ENCODE assay signal across 27 cellular contexts in the genomic region with DNA sequence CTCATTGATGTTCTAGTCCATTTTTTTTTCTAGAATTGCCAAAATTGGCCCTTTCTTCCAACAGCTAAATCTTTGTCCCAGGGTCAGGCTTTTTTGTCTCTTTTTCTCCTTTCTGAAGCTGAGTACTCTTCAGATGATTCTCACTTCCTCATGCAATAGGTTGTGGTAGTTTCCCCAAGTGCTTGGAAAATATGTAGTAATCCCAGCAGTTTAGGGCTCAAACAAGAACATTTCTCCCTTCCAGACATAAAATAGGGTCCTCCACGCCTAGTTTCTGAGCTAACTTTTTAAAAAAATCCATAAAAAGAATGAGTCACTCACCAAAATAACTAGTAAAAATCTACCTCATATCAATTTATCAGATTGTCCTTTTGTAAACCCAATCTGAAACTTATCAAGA. TPM values are rescaled to one million over a fixed set of nuclear protein-coding genes. Genes with fewer than 3 reads are reported as not detected.
DNase-seq lines count a peak whose midpoint lies in the region; ATAC-seq, FAIRE-seq and TF ChIP-seq lines count a peak whose summit lies in the region.
"Had no signal": no experiment of that assay in that cellular context is flagged by ENCODE, and none has a peak within 500 bp of the region (broad histone marks: within the 10 kb centered on the region; RNA-seq: fewer than 3 reads in every experiment).

No MANE protein-coding gene starts in this region.

- no TSS peak for BruUV-seq in GM12878 (replicated peaks; lab: Mats Ljungman, UMichigan)

- H3K27ac Mint-ChIP-seq in activated T-helper 2 cell treated with anti-CD3 and anti-CD28 coated beads, Interferon-gamma antibody, Interleukin-2, Interleukin-4, amounts not matched to agents 10 μg/mL and 5 μg/mL and 100 μg/mL, durations not matched to agents 14 hours and 24 hours and 36 hours: no peak overlapping the region
- H3K27ac Mint-ChIP-seq: activated CD8-positive, alpha-beta T cell treated with anti-CD3 and anti-CD28 coated beads for 36 hours; brain had no signal

- H4K8ac ChIP-seq in mesendoderm (ENCODE audit: low read depth, low read length): no peak overlapping the region

- no peak overlapping the region for H4K5ac ChIP-seq in mesendoderm (ENCODE audit: low read length)

- no peak for TF ChIP-seq POLR2A in GM12878 (IDR thresholded peaks at IDR 0.05; ENCODE audit: low read depth, low read length)

- DNase-seq in MV-4-11 (lab: John Stamatoyannopoulos, UW) (peak; percentile 84), GM12878 (ENCODE audit: low read depth, low spot score) (no peak), omental fat pad (ENCODE audit: low spot score) (no peak), mesendoderm (no peak), NCI-H446 (lab: John Stamatoyannopoulos, UW) (no peak)
- no peak for DNase-seq in activated T-helper 2 cell treated with anti-CD3 and anti-CD28 coated beads, Interferon-gamma antibody, Interleukin-2, Interleukin-4, amounts not matched to agents 10 μg/mL and 5 μg/mL and 100 μg/mL, durations not matched to agents 14 hours and 24 hours and 36 hours (ENCODE audit: low spot score)
- DNase-seq: 8988T; activated CD4-positive, alpha-beta T cell treated with anti-CD3 and anti-CD28 coated beads for 1 hour; activated CD8-positive, alpha-beta T cell treated with anti-CD3 and anti-CD28 coated beads for 36 hours; activated effector memory CD4-positive, alpha-beta T cell treated with anti-CD3 and anti-CD28 coated beads, Interleukin-2, amount 50 U/mL, for 16 hours; DMS53; mesenchymal stem cell; MM.1S; NCI-H146; NCI-H524; SHP77 treated with DMSO at 0.1 percent for 48 hours; stimulated activated CD4-positive, alpha-beta T cell treated with anti-CD3 and anti-CD28 coated beads, Interleukin-2, amount 100 ng/mL, for 24 hours; T-helper 1 cell; upper lobe of left lung had no signal

- CTCF ChIA-PET in GM12878 (lab: Yijun Ruan, JAX): interaction anchor here (1.1 kb wide), 1 partner anchor 11 kb away, joined by 3 read pairs; no protein-coding TSS in a partner anchor

- 0 out of 4 replicates have a peak, but pooled peaks of 1 of the 2 experiments have one; percentile 21 for TF ChIP-seq EP300 in GM12878 (IDR thresholded peaks at IDR 0.05; ENCODE audit: borderline replicate concordance in 1 of 2, control insufficient read depth in 1 of 2, low read depth in 2 of 2, low read length in 2 of 2)

- TF ChIP-seq RAD21 in GM12878 (IDR thresholded peaks at IDR 0.05; ENCODE audit: insufficient read depth, low read depth, low read length): no peak

- in situ Hi-C loops in GM12878 (cut with MboI): no loop called here

- peak; percentile 20 for ATAC-seq in GM21529 (IDR thresholded peaks at IDR 0.05; ENCODE audit: unreplicated experiment)
- peak; percentile 32 for ATAC-seq in GM12878
- ATAC-seq in omental fat pad (ENCODE audit: low FRiP score): no peak
- ATAC-seq: activated CD8-positive, alpha-beta T cell treated with anti-CD3 and anti-CD28 coated beads for 36 hours; HCT116; K562 had no signal

- no peak for FAIRE-seq in GM12878 (lab: Jason Lieb, UNC)
- FAIRE-seq: G401.6, K562 had no signal

- no peak overlapping the region for H3K4me3 Mint-ChIP-seq in activated T-helper 2 cell treated with anti-CD3 and anti-CD28 coated beads, Interferon-gamma antibody, Interleukin-2, Interleukin-4, amounts not matched to agents 10 μg/mL and 5 μg/mL and 100 μg/mL, durations not matched to agents 14 hours and 24 hours and 36 hours (ENCODE audit: low read depth)
- H3K4me3 Mint-ChIP-seq: activated CD8-positive, alpha-beta T cell treated with anti-CD3 and anti-CD28 coated beads for 36 hours; brain had no signal

- H3K36me3 Mint-ChIP-seq in activated T-helper 2 cell treated with anti-CD3 and anti-CD28 coated beads, Interferon-gamma antibody, Interleukin-2, Interleukin-4, amounts not matched to agents 10 μg/mL and 5 μg/mL and 100 μg/mL, durations not matched to agents 14 hours and 24 hours and 36 hours (ENCODE audit: low read depth): no peaks in the 10 kb centered on the region
- H3K36me3 Mint-ChIP-seq: brain had no signal

- H3K36me3 ChIP-seq in ACC112 (ENCODE audit: insufficient read depth, low read length) (no peaks in the 10 kb centered on the region), GM12878 (ENCODE audit: control insufficient read depth in 2 of 2, insufficient read depth in 2 of 2, low read length in 1 of 2) (no peaks in the 10 kb centered on the region), mesendoderm (ENCODE audit: control insufficient read depth, insufficient read depth, low read length) (no peaks in the 10 kb centered on the region)
- H3K36me3 ChIP-seq: neutrophil, upper lobe of left lung had no signal

- H2BK120ac ChIP-seq in mesendoderm (ENCODE audit: low read depth, low read length): no peak overlapping the region

- H3K4me2 ChIP-seq in GM12878 (ENCODE audit: control insufficient read depth, insufficient read depth) (no peak overlapping the region; the same call in 1 of the 2 replicates), mesendoderm (ENCODE audit: low read length) (no peak overlapping the region)

- H3K9me3 Mint-ChIP-seq in activated T-helper 2 cell treated with anti-CD3 and anti-CD28 coated beads, Interferon-gamma antibody, Interleukin-2, Interleukin-4, amounts not matched to agents 10 μg/mL and 5 μg/mL and 100 μg/mL, durations not matched to agents 14 hours and 24 hours and 36 hours: no peaks in the 10 kb centered on the region
- H3K9me3 Mint-ChIP-seq: activated CD8-positive, alpha-beta T cell treated with anti-CD3 and anti-CD28 coated beads for 36 hours; brain had no signal

- H2AK5ac ChIP-seq in mesendoderm (ENCODE audit: low read length): no peak overlapping the region

- no peaks in the 10 kb centered on the region for H3K79me1 ChIP-seq in mesendoderm (ENCODE audit: low read length)

- H3K9me3 ChIP-seq in GM12878 (replicated peaks; ENCODE audit: control insufficient read depth, insufficient read depth, low read length): no peaks in the 10 kb centered on the region
- H3K9me3 ChIP-seq: neutrophil, upper lobe of left lung had no signal

- peaks cover 18% of the 10 kb centered on the region for H3K4me1 Mint-ChIP-seq in activated T-helper 2 cell treated with anti-CD3 and anti-CD28 coated beads, Interferon-gamma antibody, Interleukin-2, Interleukin-4, amounts not matched to agents 10 μg/mL and 5 μg/mL and 100 μg/mL, durations not matched to agents 14 hours and 24 hours and 36 hours (ENCODE audit: low read depth)

- no peak overlapping the region for H3K18ac ChIP-seq in mesendoderm (ENCODE audit: low read length)

- peaks cover 16% of the 10 kb centered on the region for H3K27me3 Mint-ChIP-seq in activated T-helper 2 cell treated with anti-CD3 and anti-CD28 coated beads, Interferon-gamma antibody, Interleukin-2, Interleukin-4, amounts not matched to agents 10 μg/mL and 5 μg/mL and 100 μg/mL, durations not matched to agents 14 hours and 24 hours and 36 hours (ENCODE audit: low read depth)

- H2BK15ac ChIP-seq in mesendoderm (replicated peaks; ENCODE audit: low read depth): no peak overlapping the region

- H3K9ac ChIP-seq in GM12878 (ENCODE audit: control insufficient read depth, insufficient read depth, low read length) (no peak overlapping the region), mesendoderm (ENCODE audit: low read length) (no peak overlapping the region)

- no peaks in the 10 kb centered on the region for H3K27me3 ChIP-seq in ACC112 (ENCODE audit: insufficient read depth, low read length)
- no peaks in the 10 kb centered on the region for H3K27me3 ChIP-seq in GM12878 (replicated peaks in 1 of 2; ENCODE audit: control insufficient read depth in 2 of 2, insufficient read depth in 2 of 2, low read length in 1 of 2)
- no peaks in the 10 kb centered on the region for H3K27me3 ChIP-seq in mesendoderm (ENCODE audit: insufficient read depth, low read length, poor library complexity)
- H3K27me3 ChIP-seq: upper lobe of left lung had no signal

- no peaks in the 10 kb centered on the region for H4K20me1 ChIP-seq in GM12878 (ENCODE audit: control insufficient read depth, insufficient read depth)

- 0% methylated on average over 1 of the region's 1 CpG for WGBS in GM12878 (ENCODE audit: insufficient coverage, insufficient replicate concordance, low lambda C conversion rate, missing lambda C conversion rate)
- WGBS in mesendoderm (ENCODE audit: extremely low coverage, insufficient coverage, low lambda C conversion rate): no CpG with 5 or more reads among the region's 1 CpG

- intact Hi-C loops in GM12878 (cut with micrococcal nuclease; ENCODE audit: unreplicated experiment): no loop called here
- intact Hi-C loops in activated T-helper 2 cell treated with anti-CD3 and anti-CD28 coated beads, Interferon-gamma antibody, Interleukin-2, Interleukin-4, amounts not matched to agents 10 μg/mL and 5 μg/mL and 100 μg/mL, durations not matched to agents 14 hours and 24 hours and 36 hours (cut with micrococcal nuclease): no loop called here

- no peak overlapping the region for H3K56ac ChIP-seq in mesendoderm (ENCODE audit: low read length)

- RAD21 ChIA-PET in GM12878 (lab: Charles Lee; ENCODE audit: unreplicated experiment): interaction anchor here (0.5 to 1.4 kb wide), 2 partner anchors 196 to 199 kb away, joined by 3 to 6 read pairs; no protein-coding TSS in a partner anchor

- peak overlapping the region; percentile 40 for H3K27ac ChIP-seq in ACC112 (ENCODE audit: low read depth, low read length)
- H3K27ac ChIP-seq in GM12878 (ENCODE audit: control insufficient read depth, insufficient read depth): no peak overlapping the region; the same call in 1 of the 2 replicates
- no peak overlapping the region for H3K27ac ChIP-seq in mesendoderm (ENCODE audit: low read depth, low read length)
- H3K27ac ChIP-seq: neutrophil, upper lobe of left lung had no signal

- no peak for TF ChIP-seq CTCF in GM12878 (IDR thresholded peaks at IDR 0.05 in 2 of 3, conservative IDR thresholded peaks at IDR 0.05 in 1 of 3; ENCODE audit: control insufficient read depth in 2 of 3, extremely low read depth in 1 of 3, insufficient read depth in 1 of 3, low read depth in 3 of 3, low read length in 3 of 3)
- TF ChIP-seq CTCF in omental fat pad (IDR thresholded peaks at IDR 0.05): no peak

- H3K4ac ChIP-seq in mesendoderm (ENCODE audit: low read depth, low read length): no peak overlapping the region

- no peaks in the 10 kb centered on the region for H3K79me2 ChIP-seq in ACC112 (ENCODE audit: control insufficient read depth, insufficient read depth, low read length, unreplicated experiment)
- no peaks in the 10 kb centered on the region for H3K79me2 ChIP-seq in GM12878 (ENCODE audit: control insufficient read depth, insufficient read depth, low read length)
- no peaks in the 10 kb centered on the region for H3K79me2 ChIP-seq in mesendoderm (ENCODE audit: control insufficient read depth, insufficient read depth, low read length)

- peak overlapping the region; percentile 2 for H2AFZ ChIP-seq in ACC112 (ENCODE audit: low read length, unreplicated experiment)
- no peak overlapping the region for H2AFZ ChIP-seq in GM12878 (ENCODE audit: control insufficient read depth, low read depth, low read length)

- SMC1A ChIA-PET in GM12878 (lab: Charles Lee; ENCODE audit: uncharacterized antibody, unreplicated experiment): interaction anchor here (0.9 to 1.5 kb wide), 6 partner anchors 9 to 217 kb away, joined by 3 to 5 read pairs (median 4); a partner anchor contains a TSS

- H3K23ac ChIP-seq in mesendoderm (ENCODE audit: low read length): no peak overlapping the region

- H3K4me3 ChIP-seq in ACC112 (ENCODE audit: low read depth, low read length) (no peak overlapping the region), GM12878 (no peak overlapping the region), mesendoderm (ENCODE audit: low read length) (no peak overlapping the region)
- H3K4me3 ChIP-seq: K562, skin epidermis, upper lobe of left lung had no signal

- POLR2A ChIA-PET in GM12878 (lab: Charles Lee): interaction anchor here (1.0 kb wide), 1 partner anchor 520 kb away, joined by 3 read pairs; no protein-coding TSS in a partner anchor

- H3K4me1 ChIP-seq in ACC112 (ENCODE audit: control insufficient read depth, insufficient read depth, low read length, unreplicated experiment): peaks cover 34% of the 10 kb centered on the region
- peaks cover 8% of the 10 kb centered on the region for H3K4me1 ChIP-seq in GM12878 (ENCODE audit: control insufficient read depth, insufficient read depth, low read length)
- no peaks in the 10 kb centered on the region for H3K4me1 ChIP-seq in mesendoderm (ENCODE audit: control insufficient read depth, low read depth, low read length)

- H2BK5ac ChIP-seq in mesendoderm (ENCODE audit: low read length): no peak overlapping the region

RNA-seq across cellular contexts. Expression of a gene that starts 10.0 kb away (rescaled TPM):
- total RNA-seq in GM12878 (2013; cell fraction: nucleolus; rRNA removed): 0.79 and 1.2 TPM in 2 replicates
- total RNA-seq in GM12878 (2014; rRNA removed) (2.3 and 2.5 TPM in 2 replicates), GM12878 (2014; rRNA removed; fragmentation: Illumina TruSeq; extraction: Trizol) (3.6 and 3.7 TPM in 2 replicates), GM12878 (2021) (3.2 and 4.1 TPM in 2 replicates), omental fat pad (10 to 100 TPM in 1 of 4 donors, 1 to 10 TPM in 3; 4.9 to 29.2 (median 6.5) TPM)
- polyA plus RNA-seq in GM12878 (2011; ENCODE audit: low read depth): 1.3 TPM
- polyA plus RNA-seq in GM12878 (2011; rRNA removed) (0.46 and 0.48 TPM in 2 replicates), GM12878 (2014; fragmentation: Illumina TruSeq; extraction: Trizol) (6.1 and 6.5 TPM in 2 replicates), GM12878 (2014; fragmentation: Nextera tagmentation; extraction: Ambion mirVana) (1 to 10 TPM; 2.0 to 2.7 TPM), GM12878 (2014; rRNA removed) (6.6 and 7.4 TPM in 2 replicates), GM12878 (2016; fragmentation: Nextera tagmentation; extraction: Ambion mirVana) (1 to 10 TPM; 4.0 to 4.5 TPM)
- polyA plus RNA-seq in GM12878 (2011; cell fraction: cytosol; rRNA removed): 0.13 and 0.18 TPM in 2 replicates
- 0.94 and 1.1 TPM in 2 replicates for polyA plus RNA-seq in GM12878 (2011; cell fraction: nucleus; rRNA removed)
- polyA plus RNA-seq in GM12878 (2012): 2.1 and 2.5 TPM in 2 replicates
- 0.22 TPM in 1 of 2 replicates, not detected in the other for polyA minus RNA-seq in GM12878 (2011; rRNA and poly(A)+ RNA removed)
- not detected in 2 replicates for polyA minus RNA-seq in GM12878 (2011; cell fraction: cytosol; rRNA and poly(A)+ RNA removed)
- polyA minus RNA-seq in GM12878 (2011; cell fraction: nucleus; rRNA and poly(A)+ RNA removed): 0.29 TPM in 1 of 2 replicates, not detected in the other
- total RNA-seq in activated T-helper 2 cell treated with anti-CD3 and anti-CD28 coated beads, Interferon-gamma antibody, Interleukin-2, Interleukin-4, amounts not matched to agents 10 μg/mL and 5 μg/mL and 100 μg/mL, durations not matched to agents 14 hours and 24 hours and 36 hours: 0.46 and 0.68 TPM in 2 replicates
- 0.84 TPM for polyA plus RNA-seq in mesendoderm (2013, experiment 1 of 2)
- polyA plus RNA-seq in mesendoderm (2013, experiment 2 of 2): 1.1 TPM
- total RNA-seq: K562 had no signal
